In the genomic region with DNA sequence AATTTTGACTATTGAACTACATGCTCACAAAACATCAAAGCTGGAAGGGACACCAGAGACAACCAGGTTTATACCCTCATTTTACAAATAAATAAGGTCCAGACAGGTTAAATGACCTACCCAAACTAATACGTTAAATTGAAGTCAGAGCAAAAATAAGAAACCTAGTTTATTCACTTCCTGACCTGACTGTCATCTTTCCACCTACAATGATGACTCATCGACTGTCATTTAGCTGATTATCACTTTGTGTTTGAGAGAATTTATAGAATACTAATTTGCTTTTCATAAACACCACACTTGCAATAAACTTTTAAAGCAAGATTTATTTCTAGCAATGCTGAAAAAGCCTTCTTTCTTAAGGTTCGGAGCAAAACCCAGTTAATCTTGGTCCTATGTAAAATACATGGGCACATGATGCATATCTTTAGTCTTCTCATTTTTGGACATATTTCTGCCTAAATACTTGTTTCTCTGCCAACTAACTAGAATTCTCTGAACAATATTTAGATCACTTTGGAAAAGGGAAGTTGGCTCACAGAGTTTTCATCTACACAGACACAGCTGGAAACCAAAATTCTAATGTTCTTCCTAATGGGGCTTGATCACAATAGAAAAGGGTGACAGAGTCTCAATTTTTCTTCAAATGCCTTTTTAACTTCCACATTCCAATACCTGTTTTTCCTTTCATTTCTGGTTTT, we compare ENCODE assay signal across 2 cellular contexts.
TF ChIP-seq lines count a peak whose summit lies in the region.

No MANE protein-coding gene starts in this region.

TF ChIP-seq in A549, 52 proteins besides CTCF, POLR2A, EP300 and RAD21:
- TF ChIP-seq, protein P1, sequence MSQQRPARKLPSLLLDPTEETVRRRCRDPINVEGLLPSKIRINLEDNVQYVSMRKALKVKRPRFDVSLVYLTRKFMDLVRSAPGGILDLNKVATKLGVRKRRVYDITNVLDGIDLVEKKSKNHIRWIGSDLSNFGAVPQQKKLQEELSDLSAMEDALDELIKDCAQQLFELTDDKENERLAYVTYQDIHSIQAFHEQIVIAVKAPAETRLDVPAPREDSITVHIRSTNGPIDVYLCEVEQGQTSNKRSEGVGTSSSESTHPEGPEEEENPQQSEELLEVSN (IDR thresholded peaks at IDR 0.05; ENCODE audit: borderline replicate concordance, low read depth), result no peak
- TF ChIP-seq FOSL2 (IDR thresholded peaks at IDR 0.05), result no peak
- peak; percentile 89 for TF ChIP-seq FOSL2 (CRISPR knock-in tag; IDR thresholded peaks at IDR 0.05)
TF ChIP-seq in A549: peak in this region for 1.

TF ChIP-seq in IMR-90, 13 proteins besides CTCF, POLR2A, EP300 and RAD21:
- TF ChIP-seq MXI1 (IDR thresholded peaks at IDR 0.05; ENCODE audit: borderline replicate concordance, low read depth, low read length) (no peak), MAFK (IDR thresholded peaks at IDR 0.05; ENCODE audit: low read depth, low read length) (no peak), FOS (IDR thresholded peaks at IDR 0.05; ENCODE audit: low read depth, low read length) (peak; percentile 59; the same call in 1 of the 2 replicates)
TF ChIP-seq in IMR-90: peak in this region for 1.
